2 cellular contexts compared by ENCODE assay signal in genomic region chr13:112328936-112329335, GRCh38.
TF ChIP-seq lines count a peak whose summit lies in the region.

No MANE protein-coding gene starts in this region.

TF ChIP-seq in H1, 55 proteins besides CTCF, POLR2A, EP300 and RAD21 (continues in another document):
- TF ChIP-seq RXRA (IDR thresholded peaks at IDR 0.05; ENCODE audit: insufficient read depth, low read depth, low read length) (no peak), CTBP2 (IDR thresholded peaks at IDR 0.05; ENCODE audit: borderline replicate concordance, insufficient read depth, insufficient read length, low read length) (no peak), E2F6 (IDR thresholded peaks at IDR 0.05) (no peak), CHD7 (IDR thresholded peaks at IDR 0.05; ENCODE audit: insufficient replicate concordance, low read length) (no peak), ASH2L (IDR thresholded peaks at IDR 0.05; ENCODE audit: low read length) (no peak), YY1 (IDR thresholded peaks at IDR 0.05; ENCODE audit: low read depth, low read length) (no peak), EZH2 (IDR thresholded peaks at IDR 0.05; ENCODE audit: low read depth, low read length, severe bottlenecking) (no peak), SIX5 (IDR thresholded peaks at IDR 0.05; ENCODE audit: low read depth, low read length) (no peak), PHF8 (conservative IDR thresholded peaks at IDR 0.05; ENCODE audit: low read depth, low read length) (no peak), ATF3 (IDR thresholded peaks at IDR 0.05; ENCODE audit: insufficient read depth, low read depth, low read length) (no peak), SP4 (IDR thresholded peaks at IDR 0.05; ENCODE audit: low read length) (no peak), SUZ12 (IDR thresholded peaks at IDR 0.05; ENCODE audit: low read length) (no peak), TAF7 (optimal IDR thresholded peaks at IDR 0.05; ENCODE audit: borderline replicate concordance, low read depth, low read length) (no peak), CHD2 (IDR thresholded peaks at IDR 0.05; ENCODE audit: low read length) (no peak), SIN3A (conservative IDR thresholded peaks at IDR 0.05 in 1 of 2, IDR thresholded peaks at IDR 0.05 in 1 of 2; ENCODE audit: low read depth in 1 of 2, low read length in 2 of 2) (no peak), FOSL1 (IDR thresholded peaks at IDR 0.05; ENCODE audit: insufficient read depth, low read depth, low read length) (no peak), TBP (IDR thresholded peaks at IDR 0.05; ENCODE audit: low read depth, low read length) (no peak), HDAC6 (IDR thresholded peaks at IDR 0.05; ENCODE audit: low read depth, low read length) (no peak), BACH1 (IDR thresholded peaks at IDR 0.05; ENCODE audit: low read length) (no peak)

TF ChIP-seq in GM12891, 5 proteins besides CTCF, POLR2A, EP300 and RAD21 (continued from another document):
- TF ChIP-seq POU2F2 (IDR thresholded peaks at IDR 0.05; ENCODE audit: low read depth, low read length) = no peak
- no peak for TF ChIP-seq SPI1 (IDR thresholded peaks at IDR 0.05; ENCODE audit: low read depth, low read length)
- TF ChIP-seq PAX5 (IDR thresholded peaks at IDR 0.05; ENCODE audit: insufficient read depth, low read length, severe bottlenecking) = no peak
